ENCODE assay signal across 9 cellular contexts in the genomic region with DNA sequence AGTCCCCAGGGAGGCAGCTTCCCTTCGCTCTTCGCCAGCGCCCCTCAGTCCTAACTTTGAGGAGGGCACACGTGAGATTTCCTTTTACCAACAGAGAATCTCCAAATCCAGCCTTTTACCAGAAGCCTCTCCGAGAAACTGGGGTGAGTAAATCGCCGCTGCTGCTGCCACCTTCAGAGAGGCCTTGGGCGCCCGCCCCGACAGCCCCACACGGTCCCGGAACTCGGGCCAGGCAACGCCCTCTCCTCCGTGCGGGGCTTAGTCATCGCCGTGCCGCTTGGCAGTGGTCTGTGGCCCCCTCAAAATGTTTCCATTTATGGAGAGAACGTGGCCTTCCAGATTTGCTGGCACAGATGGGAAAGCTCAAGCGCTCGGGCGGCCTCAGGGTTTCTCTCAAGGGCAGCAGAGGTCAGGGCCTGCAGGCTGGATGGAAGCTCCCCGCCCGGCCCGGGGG. TPM values are rescaled to one million over a fixed set of nuclear protein-coding genes. Genes with fewer than 3 reads are reported as not detected.
DNase-seq lines count a peak whose midpoint lies in the region; ATAC-seq and TF ChIP-seq lines count a peak whose summit lies in the region.
"Had no signal": no experiment of that assay in that cellular context is flagged by ENCODE, and none has a peak within 500 bp of the region (broad histone marks: within the 10 kb centered on the region; RNA-seq: fewer than 3 reads in every experiment).

No MANE protein-coding gene starts in this region.

- H3K4me1 ChIP-seq in Peyer's patch: peaks cover 0 to 23% (median 0%) of the 10 kb centered on the region in 4 donors
- H3K4me1 ChIP-seq in ectodermal cell (ENCODE audit: control insufficient read depth, insufficient read depth, low read length): peaks cover 13% of the 10 kb centered on the region
- H3K4me1 ChIP-seq in mucosa of descending colon (ENCODE audit: low read depth): no peaks in the 10 kb centered on the region
- H3K4me1 ChIP-seq in thyroid gland: peaks cover 0 to 18% of the 10 kb centered on the region in 2 donors

- H3K27ac ChIP-seq in Peyer's patch: peak overlapping the region; percentile 69 to 88 (median 78)
- peak overlapping the region; percentile 5 for H3K27ac ChIP-seq in ectodermal cell (ENCODE audit: insufficient read depth, low read depth, low read length, poor library complexity, severe bottlenecking)
- H3K27ac ChIP-seq in thyroid gland: peak overlapping the region; percentile 19 to 50 (median 47)
- H3K27ac ChIP-seq: VCaP had no signal

- ATAC-seq in mucosa of descending colon: peak; percentile 68

- no peak for TF ChIP-seq CTCF in Peyer's patch (IDR thresholded peaks at IDR 0.05)
- no peak for TF ChIP-seq CTCF in mucosa of descending colon (IDR thresholded peaks at IDR 0.05)
- TF ChIP-seq CTCF in thyroid gland (IDR thresholded peaks at IDR 0.05): no peak

- H3K9me3 ChIP-seq in Peyer's patch (peaks cover 0 to under 1% (median 0%) of the 10 kb centered on the region in 4 donors), ectodermal cell (ENCODE audit: control insufficient read depth, low read length) (no peaks in the 10 kb centered on the region), mucosa of descending colon (no peaks in the 10 kb centered on the region), thyroid gland (no peaks in the 10 kb centered on the region)

- 86 to 88% methylated on average over 26 of the region's 26 CpGs for WGBS in ectodermal cell, 2 experiments
- WGBS in thyroid gland, 2 donors: 55 to 68% methylated on average over 21 to 22 of the region's 26 CpGs

- intact Hi-C loops in mucosa of descending colon (cut with DNase I, micrococcal nuclease) (no loop called here), thyroid gland (cut with DNase I) (no loop called here)

- H3K4me3 ChIP-seq in Peyer's patch (no peak overlapping the region), ectodermal cell (ENCODE audit: insufficient read depth, low read depth, low read length) (no peak overlapping the region), mucosa of descending colon (no peak overlapping the region), thyroid gland (replicated peaks in 1 of 3) (no peak overlapping the region)

- no peaks in the 10 kb centered on the region for H3K27me3 ChIP-seq in Peyer's patch
- no peaks in the 10 kb centered on the region for H3K27me3 ChIP-seq in ectodermal cell (ENCODE audit: control insufficient read depth, insufficient read depth, low read length, poor library complexity, severe bottlenecking)
- no peaks in the 10 kb centered on the region for H3K27me3 ChIP-seq in thyroid gland

- DNase-seq in Peyer's patch (peak in 1 of 3 donors; percentile 66), mucosa of descending colon (peak; percentile 56 to 83 (median 72)), thyroid gland (no peak), NCI-H1417 (lab: John Stamatoyannopoulos, UW) (no peak), DMS79 (lab: John Stamatoyannopoulos, UW) (no peak), LoVo (ENCODE audit: low spot score) (no peak), AML-193 (lab: John Stamatoyannopoulos, UW) (no peak)

- TF ChIP-seq POLR2A in Peyer's patch (IDR thresholded peaks at IDR 0.05): no peak
- no peak for TF ChIP-seq POLR2A in thyroid gland (IDR thresholded peaks at IDR 0.05)

- H3K36me3 ChIP-seq in Peyer's patch (no peaks in the 10 kb centered on the region), ectodermal cell (ENCODE audit: control insufficient read depth, insufficient read depth, low read length) (no peaks in the 10 kb centered on the region), mucosa of descending colon (ENCODE audit: low read depth) (no peaks in the 10 kb centered on the region), thyroid gland (no peaks in the 10 kb centered on the region)

RNA-seq across cellular contexts. Expression of gene COL6A2, which starts 41.4 kb away (rescaled TPM):
- total RNA-seq in Peyer's patch (1,000 to 10,000 TPM in 1 of 4 donors, 100 to 1,000 TPM in 2, 10 to 100 TPM in 1; 59.9 to 1,087 (median 166) TPM), mucosa of descending colon (100 to 1,000 TPM in 2 of 3 donors, 10 to 100 TPM in 1; 65.1 to 858 (median 191) TPM), thyroid gland (100 to 1,000 TPM in 3 of 4 donors, 10 to 100 TPM in 1; 79.4 to 191 (median 172) TPM)
- polyA plus RNA-seq in ectodermal cell (2013, experiment 1 of 4): 25.6 TPM
- polyA plus RNA-seq in ectodermal cell (2013, experiment 2 of 4): 24.9 TPM
- polyA plus RNA-seq in ectodermal cell (2013, experiment 3 of 4): 29.6 TPM
- polyA plus RNA-seq in ectodermal cell (2013, experiment 4 of 4): 34.1 TPM

Comparison
In these comparisons a context has a peak if more than half of its experiments do, and no peak if none do; other contexts are left out.
1. DNase-seq: peak in mucosa of descending colon (3 of 3); none in thyroid gland (0 of 2), NCI-H1417 (0 of 3), DMS79 (single experiment), LoVo (single experiment) and AML-193 (0 of 2).
2. H3K27ac ChIP-seq: peak in every context shown above with its lines; median percentile 78 in Peyer's patch; 47 in thyroid gland; 5 in ectodermal cell.